In the genomic region with DNA sequence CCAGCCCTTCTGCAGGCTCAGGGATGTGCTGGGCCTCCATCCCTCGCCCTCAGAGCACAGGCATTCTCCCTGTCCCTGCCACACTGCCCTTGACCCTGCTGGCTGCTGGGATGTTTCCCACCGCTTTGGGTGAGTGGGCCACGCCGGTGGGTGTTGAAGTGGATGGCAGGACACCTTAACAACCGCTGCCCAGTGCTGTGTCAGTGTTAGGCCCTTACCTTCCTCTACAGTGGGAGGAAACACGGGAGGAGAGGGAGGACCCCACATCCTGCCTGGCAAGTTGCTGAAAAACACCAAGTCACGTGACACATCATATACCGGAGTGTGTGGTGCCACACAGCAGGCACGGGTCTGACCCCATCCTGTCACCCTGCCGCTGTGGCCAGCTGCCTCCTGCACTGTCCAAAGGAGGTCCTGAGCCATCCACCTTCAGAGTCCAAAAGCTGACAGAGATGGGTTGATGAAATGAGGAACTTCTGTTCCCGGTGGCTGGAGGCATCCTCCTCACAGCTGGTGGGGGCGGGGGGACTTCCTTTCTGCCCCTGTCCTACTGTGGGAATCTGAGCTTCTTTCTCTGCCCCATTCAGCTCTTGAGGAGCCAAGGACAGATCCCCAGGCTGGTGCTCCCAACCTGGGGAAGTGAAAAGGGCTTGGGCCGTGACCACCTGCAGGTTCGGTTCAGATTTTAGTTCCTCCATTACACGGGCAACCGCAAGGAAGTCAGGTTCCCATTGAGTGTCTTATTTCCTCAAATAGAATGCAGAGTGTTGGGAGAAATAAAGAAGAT, we compare ENCODE assay signal across 8 cellular contexts. TPM values are rescaled to one million over a fixed set of nuclear protein-coding genes. Genes with fewer than 3 reads are reported as not detected.
DNase-seq lines count a peak whose midpoint lies in the region; ATAC-seq and TF ChIP-seq lines count a peak whose summit lies in the region.

No MANE protein-coding gene starts in this region.

- peak overlapping the region; percentile 57 for H3K4me2 ChIP-seq in DOHH2 (ENCODE audit: low read length)
- no peak overlapping the region for H3K4me2 ChIP-seq in IMR-90 (ENCODE audit: low read depth, low read length)

- H3K9ac ChIP-seq in IMR-90 (ENCODE audit: low read depth, low read length), result no peak overlapping the region

- no peak for TF ChIP-seq EP300 in gastroesophageal sphincter (IDR thresholded peaks at IDR 0.05)

- peak overlapping the region in 1 of 2 experiments; percentile 43; a peak in 1 of 4 replicates for H4K8ac ChIP-seq in IMR-90 (ENCODE audit: low read depth in 2 of 2, low read length in 2 of 2)

- no peak overlapping the region for H3K18ac ChIP-seq in IMR-90 (ENCODE audit: low read depth, low read length)

- H3K27me3 ChIP-seq in DOHH2 (ENCODE audit: control insufficient read depth, low read length) (no peaks in the 10 kb centered on the region), IMR-90 (ENCODE audit: control insufficient read depth, insufficient read depth, low read length) (no peaks in the 10 kb centered on the region), gastroesophageal sphincter (peaks cover 19% of the 10 kb centered on the region)

- H3K9me3 ChIP-seq in DOHH2 (ENCODE audit: control insufficient read depth, insufficient read depth, low read length) (no peaks in the 10 kb centered on the region), IMR-90 (ENCODE audit: control insufficient read depth, insufficient read depth, low read length) (no peaks in the 10 kb centered on the region), gastroesophageal sphincter (no peaks in the 10 kb centered on the region)

- no peaks in the 10 kb centered on the region for H3K9me3 Mint-ChIP-seq in activated CD4-positive, alpha-beta T cell treated with anti-CD3 and anti-CD28 coated beads, Interleukin-2, amount 10 ng/mL, durations not matched to agents 24 days and 14 days
- H3K9me3 Mint-ChIP-seq in stimulated activated memory B cell treated with anti-CD40 and anti-IgM and Interleukin-4, amounts not matched to agents 10 μg/mL and 1 μg/mL and 100 μg/mL, for 72 hours, result no peaks in the 10 kb centered on the region

- TF ChIP-seq CTCF in DOHH2 (IDR thresholded peaks at IDR 0.05; ENCODE audit: low read depth, low read length, poor library complexity, severe bottlenecking) (no peak), IMR-90 (conservative IDR thresholded peaks at IDR 0.05; ENCODE audit: low read depth, low read length) (no peak), gastroesophageal sphincter (IDR thresholded peaks at IDR 0.05) (no peak)

- H4K20me1 ChIP-seq in DOHH2 (ENCODE audit: control insufficient read depth, insufficient read depth, low read depth, low read length) (no peaks in the 10 kb centered on the region), IMR-90 (ENCODE audit: insufficient read depth, low read length) (no peaks in the 10 kb centered on the region)

- no peak overlapping the region for H2BK120ac ChIP-seq in IMR-90 (ENCODE audit: low read depth, low read length)

- BruUV-seq in IMR-90 (replicated peaks; lab: Mats Ljungman, UMichigan), result no TSS peak

- H3K56ac ChIP-seq in IMR-90 (ENCODE audit: extremely low read depth, insufficient read depth, low read length), result no peak overlapping the region

- WGBS in IMR-90 (ENCODE audit: extremely low coverage in 2 of 2, insufficient read length in 1 of 2), 2 experiments, result 60% methylated on average over 3 of the region's 16 CpGs; no CpG with 5 or more reads in 1 of the 2 experiments
- WGBS in gastroesophageal sphincter (ENCODE audit: low coverage in 1 of 2), 2 donors, result 20 to 73% methylated on average over 1 to 2 of the region's 16 CpGs

- peak overlapping the region; percentile 30; the same call in 1 of the 2 replicates for H4K5ac ChIP-seq in IMR-90 (ENCODE audit: low read depth, low read length)

- H2BK15ac ChIP-seq in IMR-90 (ENCODE audit: low read depth, low read length), result no peak overlapping the region

- in situ Hi-C loops in IMR-90 (cut with MboI; ENCODE audit: low sequenced_read_pairs) (loop anchor here (25.0 kb wide), 1 partner anchor 343 kb away; no protein-coding TSS in a partner anchor), G401 (cut with HindIII; ENCODE audit: low sequenced_read_pairs) (no loop called here)

- peaks cover 41% of the 10 kb centered on the region for H3K4me1 Mint-ChIP-seq in activated CD4-positive, alpha-beta T cell treated with anti-CD3 and anti-CD28 coated beads, Interleukin-2, amount 10 ng/mL, durations not matched to agents 24 days and 14 days
- H3K4me1 Mint-ChIP-seq in stimulated activated memory B cell treated with anti-CD40 and anti-IgM and Interleukin-4, amounts not matched to agents 10 μg/mL and 1 μg/mL and 100 μg/mL, for 72 hours, result peaks cover 63% of the 10 kb centered on the region

- POLR2A ChIA-PET in IMR-90 (lab: Charles Lee; ENCODE audit: unreplicated experiment), result interaction anchor here (0.6 kb wide), 1 partner anchor 34 kb away, joined by 4 read pairs; no protein-coding TSS in a partner anchor

- no peaks in the 10 kb centered on the region for H3K27me3 Mint-ChIP-seq in activated CD4-positive, alpha-beta T cell treated with anti-CD3 and anti-CD28 coated beads, Interleukin-2, amount 10 ng/mL, durations not matched to agents 24 days and 14 days
- no peaks in the 10 kb centered on the region for H3K27me3 Mint-ChIP-seq in stimulated activated memory B cell treated with anti-CD40 and anti-IgM and Interleukin-4, amounts not matched to agents 10 μg/mL and 1 μg/mL and 100 μg/mL, for 72 hours

- no peaks in the 10 kb centered on the region for H3K9me2 ChIP-seq in DOHH2 (replicated peaks; ENCODE audit: control insufficient read depth, low read length)

- peak overlapping the region; percentile 78 for H3K4me3 Mint-ChIP-seq in activated CD4-positive, alpha-beta T cell treated with anti-CD3 and anti-CD28 coated beads, Interleukin-2, amount 10 ng/mL, durations not matched to agents 24 days and 14 days
- peak overlapping the region; percentile 39 for H3K4me3 Mint-ChIP-seq in stimulated activated memory B cell treated with anti-CD40 and anti-IgM and Interleukin-4, amounts not matched to agents 10 μg/mL and 1 μg/mL and 100 μg/mL, for 72 hours

- peaks cover 6% of the 10 kb centered on the region; the same call in 1 of the 2 replicates for H3K9me1 ChIP-seq in IMR-90 (ENCODE audit: insufficient read depth, low read length)

- H3K79me2 ChIP-seq in DOHH2 (ENCODE audit: control insufficient read depth, low read length), result no peaks in the 10 kb centered on the region

- H3K36me3 Mint-ChIP-seq in activated CD4-positive, alpha-beta T cell treated with anti-CD3 and anti-CD28 coated beads, Interleukin-2, amount 10 ng/mL, durations not matched to agents 24 days and 14 days (ENCODE audit: low read depth), result peaks cover 2% of the 10 kb centered on the region
- H3K36me3 Mint-ChIP-seq in stimulated activated memory B cell treated with anti-CD40 and anti-IgM and Interleukin-4, amounts not matched to agents 10 μg/mL and 1 μg/mL and 100 μg/mL, for 72 hours, result peaks cover 6% of the 10 kb centered on the region

- CTCF ChIA-PET in IMR-90 (lab: Yijun Ruan, JAX), result no interaction called here

- H3K27ac ChIP-seq in DOHH2 (ENCODE audit: low read depth, low read length) (peak overlapping the region; percentile 10), IMR-90 (ENCODE audit: insufficient read depth, low read length) (no peak overlapping the region), gastroesophageal sphincter (peak overlapping the region in 1 of 4 donors; percentile 25)

- H4K91ac ChIP-seq in IMR-90 (ENCODE audit: insufficient read depth, low read depth, low read length), result no peak overlapping the region

- intact Hi-C loops in IMR-90 (cut with micrococcal nuclease), result no loop called here
- intact Hi-C loops in activated CD4-positive, alpha-beta T cell treated with anti-CD3 and anti-CD28 coated beads, Interleukin-2, amount 10 ng/mL, durations not matched to agents 24 days and 14 days (cut with micrococcal nuclease), result loop anchor here (1.0 to 10.0 kb wide), 2 partner anchors 22 to 216 kb away; a partner anchor contains a TSS

- ATAC-seq in IMR-90 (ENCODE audit: low read depth) (no peak), gastroesophageal sphincter (peak; percentile 20)
- peak; percentile 66 for ATAC-seq in stimulated activated memory B cell treated with anti-CD40 and anti-IgM and Interleukin-4, amounts not matched to agents 10 μg/mL and 1 μg/mL and 100 μg/mL, for 72 hours

- H2AK5ac ChIP-seq in IMR-90 (ENCODE audit: low read depth, low read length), result no peak overlapping the region

- H3K14ac ChIP-seq in IMR-90 (replicated peaks; ENCODE audit: low read depth, low read length), result no peak overlapping the region

- H3K4me3 ChIP-seq in DOHH2 (ENCODE audit: low read length) (peak overlapping the region; percentile 60), IMR-90 (ENCODE audit: insufficient read depth, low read depth, low read length) (no peak overlapping the region), gastroesophageal sphincter (no peak overlapping the region)

- peaks cover 0 to 6% of the 10 kb centered on the region in 2 experiments; a peak in 1 of 4 replicates for H3K79me1 ChIP-seq in IMR-90 (ENCODE audit: low read depth in 1 of 2, low read length in 2 of 2)

- no peak overlapping the region for H3K4ac ChIP-seq in IMR-90 (ENCODE audit: low read depth, low read length)

- no peak overlapping the region for H2BK5ac ChIP-seq in IMR-90 (ENCODE audit: low read depth, low read length, poor library complexity, severe bottlenecking)

- H2AFZ ChIP-seq in IMR-90 (replicated peaks; ENCODE audit: low read length, poor library complexity), result peak overlapping the region; percentile 64

- dilution Hi-C loops in IMR-90 (cut with HindIII; ENCODE audit: low sequenced_read_pairs, unreplicated experiment), result no loop called here

- TF ChIP-seq POLR2A in IMR-90 (IDR thresholded peaks at IDR 0.05; ENCODE audit: low read depth, low read length) (no peak), gastroesophageal sphincter (IDR thresholded peaks at IDR 0.05) (no peak)

- DNase-seq in IMR-90, result no peak
- peak; percentile 90 for DNase-seq in activated CD4-positive, alpha-beta T cell treated with anti-CD3 and anti-CD28 coated beads, Interleukin-2, amount 10 ng/mL, durations not matched to agents 24 days and 14 days
- no peak for DNase-seq in NCI-H1105 treated with DMSO at 0.1 percent for 48 hours (lab: John Stamatoyannopoulos, UW)
- DNase-seq in COLO829 (ENCODE audit: low spot score), result no peak
- no peak for DNase-seq in G401 (ENCODE audit: low spot score)

- no peak for TF ChIP-seq RAD21 in IMR-90 (IDR thresholded peaks at IDR 0.05; ENCODE audit: low read length)

- H2AK9ac ChIP-seq in IMR-90 (replicated peaks; ENCODE audit: low read depth, low read length, poor library complexity), result no peak overlapping the region

- peaks cover 19% of the 10 kb centered on the region for H3F3A ChIP-seq in DOHH2 (ENCODE audit: control insufficient read depth, insufficient read depth)

- no peak overlapping the region for H2BK20ac ChIP-seq in IMR-90 (ENCODE audit: low read depth, low read length)

- no peak overlapping the region for H3K23ac ChIP-seq in IMR-90 (ENCODE audit: low read depth, low read length)

- peak overlapping the region; percentile 91 for H3K27ac Mint-ChIP-seq in activated CD4-positive, alpha-beta T cell treated with anti-CD3 and anti-CD28 coated beads, Interleukin-2, amount 10 ng/mL, durations not matched to agents 24 days and 14 days
- peak overlapping the region; percentile 87 for H3K27ac Mint-ChIP-seq in stimulated activated memory B cell treated with anti-CD40 and anti-IgM and Interleukin-4, amounts not matched to agents 10 μg/mL and 1 μg/mL and 100 μg/mL, for 72 hours

- H3K36me3 ChIP-seq in DOHH2 (ENCODE audit: control insufficient read depth, low read length) (no peaks in the 10 kb centered on the region), IMR-90 (ENCODE audit: control insufficient read depth, insufficient read depth, low read length) (no peaks in the 10 kb centered on the region), gastroesophageal sphincter (no peaks in the 10 kb centered on the region)

- H3K4me1 ChIP-seq in DOHH2 (ENCODE audit: control insufficient read depth, low read length) (peaks cover 56% of the 10 kb centered on the region), IMR-90 (ENCODE audit: control insufficient read depth, insufficient read depth, low read length) (peaks cover 8% of the 10 kb centered on the region), gastroesophageal sphincter (peaks cover 0 to 18% (median 0%) of the 10 kb centered on the region in 3 donors)

RNA-seq across cellular contexts. Expression of a gene that starts 3.2 kb away (rescaled TPM):
- total RNA-seq in IMR-90 (2012; rRNA removed) (3.6 and 4.5 TPM in 2 replicates), gastroesophageal sphincter (10 to 100 TPM in 3 of 4 donors, 1 to 10 TPM in 1; 5.6 to 23.8 (median 17.7) TPM)
- polyA plus RNA-seq in IMR-90 (2012; rRNA removed), result 4.9 and 5.0 TPM in 2 replicates
- polyA plus RNA-seq in IMR-90 (2012; cell fraction: cytosol; rRNA removed), result 5.7 and 7.2 TPM in 2 replicates
- 7.4 and 9.4 TPM in 2 replicates for polyA plus RNA-seq in IMR-90 (2012; cell fraction: nucleus; rRNA removed; ENCODE audit: low replicate concordance)
- 24.5 and 27.7 TPM in 2 replicates for total RNA-seq in activated CD4-positive, alpha-beta T cell treated with anti-CD3 and anti-CD28 coated beads, Interleukin-2, amount 10 ng/mL, durations not matched to agents 24 days and 14 days
- 2.6 and 3.9 TPM in 2 replicates for total RNA-seq in G401 (2014; rRNA removed; shearing (Covaris generic))

RNA-seq across cellular contexts. Expression of a gene that starts 38.5 kb away (rescaled TPM):
- 60.5 and 80.1 TPM in 2 replicates for total RNA-seq in IMR-90 (2012; rRNA removed)
- 43.3 and 53.8 TPM in 2 replicates for polyA plus RNA-seq in IMR-90 (2012; rRNA removed)
- polyA plus RNA-seq in IMR-90 (2012; cell fraction: cytosol; rRNA removed), result 21.8 and 33.3 TPM in 2 replicates
- polyA plus RNA-seq in IMR-90 (2012; cell fraction: nucleus; rRNA removed; ENCODE audit: low replicate concordance), result 17.4 and 26.8 TPM in 2 replicates
- 80.3 TPM in 2 replicates for total RNA-seq in activated CD4-positive, alpha-beta T cell treated with anti-CD3 and anti-CD28 coated beads, Interleukin-2, amount 10 ng/mL, durations not matched to agents 24 days and 14 days
- 10 to 100 TPM; 38.6 to 55.1 (median 41.0) TPM for total RNA-seq in gastroesophageal sphincter
- total RNA-seq in G401 (2014; rRNA removed; shearing (Covaris generic)), result 69.1 and 70.6 TPM in 2 replicates

RNA-seq across cellular contexts. Expression of a gene that starts 45.2 kb away (rescaled TPM):
- total RNA-seq in IMR-90 (2012; rRNA removed) (30.6 and 45.3 TPM in 2 replicates), gastroesophageal sphincter (10 to 100 TPM; 21.3 to 26.5 (median 22.0) TPM)
- polyA plus RNA-seq in IMR-90 (2012; rRNA removed), result 22.5 and 34.4 TPM in 2 replicates
- polyA plus RNA-seq in IMR-90 (2012; cell fraction: cytosol; rRNA removed), result 16.8 and 26.7 TPM in 2 replicates
- polyA plus RNA-seq in IMR-90 (2012; cell fraction: nucleus; rRNA removed; ENCODE audit: low replicate concordance), result 3.9 and 9.4 TPM in 2 replicates
- total RNA-seq in activated CD4-positive, alpha-beta T cell treated with anti-CD3 and anti-CD28 coated beads, Interleukin-2, amount 10 ng/mL, durations not matched to agents 24 days and 14 days, result 87.7 and 92.7 TPM in 2 replicates
- 148 and 168 TPM in 2 replicates for total RNA-seq in G401 (2014; rRNA removed; shearing (Covaris generic))
